Comparison of ENCODE assay signal across 10 cellular contexts in the genomic region with DNA sequence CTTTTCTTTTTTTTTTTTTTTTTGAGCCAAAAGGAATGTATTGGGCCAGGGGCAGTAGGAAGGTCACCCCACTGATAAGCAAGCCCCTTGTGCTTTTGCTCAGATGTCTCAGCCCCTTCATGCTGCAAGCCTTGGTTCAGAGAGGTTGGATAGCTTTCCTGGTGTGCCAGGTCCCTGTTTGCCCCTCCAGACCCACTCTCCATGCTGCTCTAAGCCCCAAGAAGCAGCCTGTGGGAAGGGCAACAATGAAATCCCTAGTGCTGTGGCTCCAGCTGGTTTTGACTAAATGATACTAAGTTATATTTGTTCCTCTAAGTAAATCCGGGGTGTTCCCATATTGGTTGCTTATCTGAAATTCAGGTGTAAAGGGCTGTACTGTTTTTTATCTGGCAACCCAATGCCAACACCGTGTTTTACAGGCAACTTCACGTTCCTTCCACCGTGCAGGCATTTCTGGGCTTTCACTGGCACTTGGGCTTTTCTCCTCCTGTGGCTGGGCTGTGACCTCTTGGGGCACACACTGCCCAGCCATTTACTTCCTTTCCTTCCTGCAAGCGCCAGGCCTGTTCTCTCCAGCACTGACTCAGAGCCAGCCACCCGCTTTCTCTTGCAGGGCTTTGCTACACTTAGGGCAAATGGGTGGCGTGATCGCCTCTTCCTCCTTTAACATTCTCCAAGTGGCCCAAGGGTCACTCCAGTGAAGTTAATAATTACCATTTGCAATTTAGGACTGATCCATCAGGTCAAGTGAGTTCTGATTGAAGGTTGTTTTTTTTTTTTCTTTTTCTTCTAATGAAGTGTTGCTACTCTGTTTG. TPM values are rescaled to one million over a fixed set of nuclear protein-coding genes. Genes with fewer than 3 reads are reported as not detected.
DNase-seq lines count a peak whose midpoint lies in the region; ATAC-seq lines count a peak whose summit lies in the region.
"Had no signal": no experiment of that assay in that cellular context is flagged by ENCODE, and none has a peak within 500 bp of the region (broad histone marks: within the 10 kb centered on the region; RNA-seq: fewer than 3 reads in every experiment).

No MANE protein-coding gene starts in this region.

- peaks cover 2% of the 10 kb centered on the region for H3K4me1 Mint-ChIP-seq in T-helper 17 cell

- H3K4me2 ChIP-seq in BLaER1 = peak overlapping the region; percentile 10; the same call in 1 of the 2 replicates

- H3K27ac ChIP-seq in BLaER1 (no peak overlapping the region), mucosa of rectum (ENCODE audit: low read depth in 2 of 2, low read length in 2 of 2) (peak overlapping the region; percentile 61 to 69)
- H3K27ac ChIP-seq: psoas muscle had no signal

- H3K4me1 ChIP-seq in BLaER1 (peaks cover 22% of the 10 kb centered on the region), mucosa of rectum (ENCODE audit: control insufficient read depth in 2 of 2, insufficient read depth in 2 of 2, low read length in 2 of 2) (peaks cover 7 to 18% of the 10 kb centered on the region in 2 donors)
- H3K4me1 ChIP-seq: psoas muscle had no signal

- no peak for ATAC-seq in HG02973 (IDR thresholded peaks at IDR 0.05; ENCODE audit: unreplicated experiment)
- ATAC-seq in GM18873 (IDR thresholded peaks at IDR 0.05; ENCODE audit: low FRiP score, unreplicated experiment) = no peak
- ATAC-seq in T-helper 17 cell = no peak

- no peaks in the 10 kb centered on the region for H3K9me3 ChIP-seq in BLaER1
- H3K9me3 ChIP-seq in mucosa of rectum (ENCODE audit: control insufficient read depth in 2 of 2, low read length in 2 of 2) = no peaks in the 10 kb centered on the region
- no peaks in the 10 kb centered on the region for H3K9me3 ChIP-seq in T-helper 17 cell (ENCODE audit: control insufficient read depth, low read length, poor library complexity, severe bottlenecking)
- H3K9me3 ChIP-seq: psoas muscle had no signal

- H3K27me3 Mint-ChIP-seq in T-helper 17 cell = peaks cover 27% of the 10 kb centered on the region

- H3K4me3 Mint-ChIP-seq in T-helper 17 cell = no peak overlapping the region
- H3K4me3 Mint-ChIP-seq: activated CD4-positive, alpha-beta memory T cell treated with anti-CD3 and anti-CD28 coated beads for 36 hours had no signal

- no peaks in the 10 kb centered on the region for H3K27me3 ChIP-seq in BLaER1
- H3K27me3 ChIP-seq in mucosa of rectum (ENCODE audit: control insufficient read depth in 2 of 2, insufficient read depth in 2 of 2, low read length in 2 of 2) = no peaks in the 10 kb centered on the region

- peaks cover 2% of the 10 kb centered on the region for H3K36me3 Mint-ChIP-seq in T-helper 17 cell (ENCODE audit: low read depth)
- H3K36me3 Mint-ChIP-seq: activated CD4-positive, alpha-beta memory T cell treated with anti-CD3 and anti-CD28 coated beads for 36 hours had no signal

- H3K36me3 ChIP-seq in BLaER1 (no peaks in the 10 kb centered on the region), mucosa of rectum (ENCODE audit: control insufficient read depth in 2 of 2, insufficient read depth in 2 of 2, low read length in 2 of 2) (no peaks in the 10 kb centered on the region)

- H3K4me3 ChIP-seq in BLaER1 (no peak overlapping the region), mucosa of rectum (ENCODE audit: low read length in 2 of 2) (peak overlapping the region in 1 of 2 donors; percentile 22)
- H3K4me3 ChIP-seq: psoas muscle had no signal

- H3K9ac ChIP-seq in BLaER1 (no peak overlapping the region), mucosa of rectum (ENCODE audit: low read depth in 1 of 2, low read length in 2 of 2) (peak overlapping the region in 1 of 2 donors; percentile 5)

- H3K27ac Mint-ChIP-seq in T-helper 17 cell = no peak overlapping the region
- H3K27ac Mint-ChIP-seq: activated CD4-positive, alpha-beta memory T cell treated with anti-CD3 and anti-CD28 coated beads for 36 hours had no signal

- no peaks in the 10 kb centered on the region for H4K20me1 ChIP-seq in BLaER1

- DNase-seq in RPMI7951 (ENCODE audit: low read depth) = peak; percentile 49
- peak; percentile 72 for DNase-seq in globus pallidus (ENCODE audit: low spot score)
- DNase-seq in NCI-H2227 (lab: John Stamatoyannopoulos, UW; ENCODE audit: unreplicated experiment) = no peak
- no peak for DNase-seq in T-helper 17 cell
- DNase-seq: activated CD4-positive, alpha-beta memory T cell treated with anti-CD3 and anti-CD28 coated beads for 36 hours had no signal

RNA-seq across cellular contexts. Expression of a gene that starts 21.6 kb away (rescaled TPM):
- 0.10 TPM in 1 of 2 replicates, not detected in the other for total RNA-seq in RPMI7951 (2014; rRNA removed; shearing (Covaris generic))
- total RNA-seq in T-helper 17 cell = under 1 TPM; 0.12 to 0.13 TPM

RNA-seq across cellular contexts. Expression of a gene that starts 36.0 kb away (rescaled TPM):
- 43.4 and 57.0 TPM in 2 replicates for total RNA-seq in RPMI7951 (2014; rRNA removed; shearing (Covaris generic))
- total RNA-seq in T-helper 17 cell = 10 to 100 TPM; 49.0 to 50.6 TPM

Comparison
In these comparisons a context has a peak if more than half of its experiments do, and no peak if none do; other contexts are left out.
1. DNase-seq: peak in RPMI7951 (single experiment) and globus pallidus (single experiment); none in NCI-H2227 (single experiment) and T-helper 17 cell (0 of 3).